Comparison of ENCODE assay signal across 2 cellular contexts in the genomic region with DNA sequence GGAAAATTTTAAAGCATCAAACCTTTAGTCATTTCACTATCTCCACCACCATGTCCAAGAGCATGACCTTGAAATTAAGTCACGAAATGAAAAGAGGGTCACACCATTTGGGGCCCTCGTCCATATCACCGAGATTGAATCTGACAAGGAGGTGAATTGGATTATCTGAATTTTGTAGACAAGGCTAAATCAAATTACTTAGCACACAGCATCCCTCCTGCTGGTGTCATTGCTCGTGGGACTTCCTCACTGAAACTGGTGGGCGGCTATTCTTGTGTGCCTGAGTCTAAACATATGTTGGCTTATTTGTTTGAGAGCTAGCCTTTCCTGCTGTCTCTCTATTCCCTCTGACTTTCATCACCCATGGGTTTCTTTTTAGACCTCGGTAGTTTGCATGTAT.
A peak's percentile ranks its signal among the peaks of the same experiment; 100 is the strongest.
TF ChIP-seq lines count a peak whose summit lies in the region.

No MANE protein-coding gene starts in this region.

TF ChIP-seq in SK-N-SH, 30 proteins besides CTCF, POLR2A, EP300 and RAD21:
- TF ChIP-seq, protein P1, sequence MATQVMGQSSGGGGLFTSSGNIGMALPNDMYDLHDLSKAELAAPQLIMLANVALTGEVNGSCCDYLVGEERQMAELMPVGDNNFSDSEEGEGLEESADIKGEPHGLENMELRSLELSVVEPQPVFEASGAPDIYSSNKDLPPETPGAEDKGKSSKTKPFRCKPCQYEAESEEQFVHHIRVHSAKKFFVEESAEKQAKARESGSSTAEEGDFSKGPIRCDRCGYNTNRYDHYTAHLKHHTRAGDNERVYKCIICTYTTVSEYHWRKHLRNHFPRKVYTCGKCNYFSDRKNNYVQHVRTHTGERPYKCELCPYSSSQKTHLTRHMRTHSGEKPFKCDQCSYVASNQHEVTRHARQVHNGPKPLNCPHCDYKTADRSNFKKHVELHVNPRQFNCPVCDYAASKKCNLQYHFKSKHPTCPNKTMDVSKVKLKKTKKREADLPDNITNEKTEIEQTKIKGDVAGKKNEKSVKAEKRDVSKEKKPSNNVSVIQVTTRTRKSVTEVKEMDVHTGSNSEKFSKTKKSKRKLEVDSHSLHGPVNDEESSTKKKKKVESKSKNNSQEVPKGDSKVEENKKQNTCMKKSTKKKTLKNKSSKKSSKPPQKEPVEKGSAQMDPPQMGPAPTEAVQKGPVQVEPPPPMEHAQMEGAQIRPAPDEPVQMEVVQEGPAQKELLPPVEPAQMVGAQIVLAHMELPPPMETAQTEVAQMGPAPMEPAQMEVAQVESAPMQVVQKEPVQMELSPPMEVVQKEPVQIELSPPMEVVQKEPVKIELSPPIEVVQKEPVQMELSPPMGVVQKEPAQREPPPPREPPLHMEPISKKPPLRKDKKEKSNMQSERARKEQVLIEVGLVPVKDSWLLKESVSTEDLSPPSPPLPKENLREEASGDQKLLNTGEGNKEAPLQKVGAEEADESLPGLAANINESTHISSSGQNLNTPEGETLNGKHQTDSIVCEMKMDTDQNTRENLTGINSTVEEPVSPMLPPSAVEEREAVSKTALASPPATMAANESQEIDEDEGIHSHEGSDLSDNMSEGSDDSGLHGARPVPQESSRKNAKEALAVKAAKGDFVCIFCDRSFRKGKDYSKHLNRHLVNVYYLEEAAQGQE (IDR thresholded peaks at IDR 0.05; ENCODE audit: low read depth, low read length), result no peak
- peak; percentile 54; the same call in 1 of the 2 replicates for TF ChIP-seq GATA2 (CRISPR knock-in tag; IDR thresholded peaks at IDR 0.05)

TF ChIP-seq in SK-N-SH treated with all-trans-retinoic acid at 6 μM for 48 hours, 23 proteins besides CTCF, POLR2A, EP300 and RAD21 (continued from another document):
- TF ChIP-seq, protein P2, sequence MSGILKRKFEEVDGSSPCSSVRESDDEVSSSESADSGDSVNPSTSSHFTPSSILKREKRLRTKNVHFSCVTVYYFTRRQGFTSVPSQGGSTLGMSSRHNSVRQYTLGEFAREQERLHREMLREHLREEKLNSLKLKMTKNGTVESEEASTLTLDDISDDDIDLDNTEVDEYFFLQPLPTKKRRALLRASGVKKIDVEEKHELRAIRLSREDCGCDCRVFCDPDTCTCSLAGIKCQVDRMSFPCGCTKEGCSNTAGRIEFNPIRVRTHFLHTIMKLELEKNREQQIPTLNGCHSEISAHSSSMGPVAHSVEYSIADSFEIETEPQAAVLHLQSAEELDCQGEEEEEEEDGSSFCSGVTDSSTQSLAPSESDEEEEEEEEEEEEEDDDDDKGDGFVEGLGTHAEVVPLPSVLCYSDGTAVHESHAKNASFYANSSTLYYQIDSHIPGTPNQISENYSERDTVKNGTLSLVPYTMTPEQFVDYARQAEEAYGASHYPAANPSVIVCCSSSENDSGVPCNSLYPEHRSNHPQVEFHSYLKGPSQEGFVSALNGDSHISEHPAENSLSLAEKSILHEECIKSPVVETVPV (CRISPR knock-in tag; IDR thresholded peaks at IDR 0.05), result no peak
- TF ChIP-seq GLIS3 (CRISPR knock-in tag; IDR thresholded peaks at IDR 0.05) (no peak), RARB (CRISPR knock-in tag; IDR thresholded peaks at IDR 0.05) (no peak), ZFP30 (CRISPR knock-in tag; IDR thresholded peaks at IDR 0.05) (no peak), TOX (CRISPR knock-in tag; IDR thresholded peaks at IDR 0.05; ENCODE audit: borderline replicate concordance) (no peak), SNAI2 (CRISPR knock-in tag; IDR thresholded peaks at IDR 0.05) (no peak), BACH2 (CRISPR knock-in tag; IDR thresholded peaks at IDR 0.05; ENCODE audit: borderline replicate concordance) (no peak), ISL1 (CRISPR knock-in tag; IDR thresholded peaks at IDR 0.05) (no peak), ARNTL (CRISPR knock-in tag; IDR thresholded peaks at IDR 0.05; ENCODE audit: borderline replicate concordance, low read depth) (no peak), ESRRG (CRISPR knock-in tag; IDR thresholded peaks at IDR 0.05) (no peak)
- TF ChIP-seq, protein P3, sequence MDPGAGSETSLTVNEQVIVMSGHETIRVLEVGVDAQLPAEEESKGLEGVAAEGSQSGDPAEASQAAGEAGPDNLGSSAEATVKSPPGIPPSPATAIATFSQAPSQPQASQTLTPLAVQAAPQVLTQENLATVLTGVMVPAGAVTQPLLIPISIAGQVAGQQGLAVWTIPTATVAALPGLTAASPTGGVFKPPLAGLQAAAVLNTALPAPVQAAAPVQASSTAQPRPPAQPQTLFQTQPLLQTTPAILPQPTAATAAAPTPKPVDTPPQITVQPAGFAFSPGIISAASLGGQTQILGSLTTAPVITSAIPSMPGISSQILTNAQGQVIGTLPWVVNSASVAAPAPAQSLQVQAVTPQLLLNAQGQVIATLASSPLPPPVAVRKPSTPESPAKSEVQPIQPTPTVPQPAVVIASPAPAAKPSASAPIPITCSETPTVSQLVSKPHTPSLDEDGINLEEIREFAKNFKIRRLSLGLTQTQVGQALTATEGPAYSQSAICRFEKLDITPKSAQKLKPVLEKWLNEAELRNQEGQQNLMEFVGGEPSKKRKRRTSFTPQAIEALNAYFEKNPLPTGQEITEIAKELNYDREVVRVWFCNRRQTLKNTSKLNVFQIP (CRISPR knock-in tag; IDR thresholded peaks at IDR 0.05; ENCODE audit: borderline replicate concordance, low read depth), result no peak
- TF ChIP-seq, protein P4, sequence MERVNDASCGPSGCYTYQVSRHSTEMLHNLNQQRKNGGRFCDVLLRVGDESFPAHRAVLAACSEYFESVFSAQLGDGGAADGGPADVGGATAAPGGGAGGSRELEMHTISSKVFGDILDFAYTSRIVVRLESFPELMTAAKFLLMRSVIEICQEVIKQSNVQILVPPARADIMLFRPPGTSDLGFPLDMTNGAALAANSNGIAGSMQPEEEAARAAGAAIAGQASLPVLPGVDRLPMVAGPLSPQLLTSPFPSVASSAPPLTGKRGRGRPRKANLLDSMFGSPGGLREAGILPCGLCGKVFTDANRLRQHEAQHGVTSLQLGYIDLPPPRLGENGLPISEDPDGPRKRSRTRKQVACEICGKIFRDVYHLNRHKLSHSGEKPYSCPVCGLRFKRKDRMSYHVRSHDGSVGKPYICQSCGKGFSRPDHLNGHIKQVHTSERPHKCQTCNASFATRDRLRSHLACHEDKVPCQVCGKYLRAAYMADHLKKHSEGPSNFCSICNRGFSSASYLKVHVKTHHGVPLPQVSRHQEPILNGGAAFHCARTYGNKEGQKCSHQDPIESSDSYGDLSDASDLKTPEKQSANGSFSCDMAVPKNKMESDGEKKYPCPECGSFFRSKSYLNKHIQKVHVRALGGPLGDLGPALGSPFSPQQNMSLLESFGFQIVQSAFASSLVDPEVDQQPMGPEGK (CRISPR knock-in tag; IDR thresholded peaks at IDR 0.05; ENCODE audit: borderline replicate concordance), result no peak
- TF ChIP-seq, protein P5, sequence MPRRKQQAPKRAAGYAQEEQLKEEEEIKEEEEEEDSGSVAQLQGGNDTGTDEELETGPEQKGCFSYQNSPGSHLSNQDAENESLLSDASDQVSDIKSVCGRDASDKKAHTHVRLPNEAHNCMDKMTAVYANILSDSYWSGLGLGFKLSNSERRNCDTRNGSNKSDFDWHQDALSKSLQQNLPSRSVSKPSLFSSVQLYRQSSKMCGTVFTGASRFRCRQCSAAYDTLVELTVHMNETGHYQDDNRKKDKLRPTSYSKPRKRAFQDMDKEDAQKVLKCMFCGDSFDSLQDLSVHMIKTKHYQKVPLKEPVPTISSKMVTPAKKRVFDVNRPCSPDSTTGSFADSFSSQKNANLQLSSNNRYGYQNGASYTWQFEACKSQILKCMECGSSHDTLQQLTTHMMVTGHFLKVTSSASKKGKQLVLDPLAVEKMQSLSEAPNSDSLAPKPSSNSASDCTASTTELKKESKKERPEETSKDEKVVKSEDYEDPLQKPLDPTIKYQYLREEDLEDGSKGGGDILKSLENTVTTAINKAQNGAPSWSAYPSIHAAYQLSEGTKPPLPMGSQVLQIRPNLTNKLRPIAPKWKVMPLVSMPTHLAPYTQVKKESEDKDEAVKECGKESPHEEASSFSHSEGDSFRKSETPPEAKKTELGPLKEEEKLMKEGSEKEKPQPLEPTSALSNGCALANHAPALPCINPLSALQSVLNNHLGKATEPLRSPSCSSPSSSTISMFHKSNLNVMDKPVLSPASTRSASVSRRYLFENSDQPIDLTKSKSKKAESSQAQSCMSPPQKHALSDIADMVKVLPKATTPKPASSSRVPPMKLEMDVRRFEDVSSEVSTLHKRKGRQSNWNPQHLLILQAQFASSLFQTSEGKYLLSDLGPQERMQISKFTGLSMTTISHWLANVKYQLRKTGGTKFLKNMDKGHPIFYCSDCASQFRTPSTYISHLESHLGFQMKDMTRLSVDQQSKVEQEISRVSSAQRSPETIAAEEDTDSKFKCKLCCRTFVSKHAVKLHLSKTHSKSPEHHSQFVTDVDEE (CRISPR knock-in tag; IDR thresholded peaks at IDR 0.05), result no peak
TF ChIP-seq in SK-N-SH treated with all-trans-retinoic acid at 6 μM for 48 hours: peak in this region for 0.
